ENCODE assay signal across 9 cellular contexts in genomic region chr19:36973844-36974195, GRCh38. TPM values are rescaled to one million over a fixed set of nuclear protein-coding genes. Genes with fewer than 3 reads are reported as not detected.
DNase-seq lines count a peak whose midpoint lies in the region; ATAC-seq and TF ChIP-seq lines count a peak whose summit lies in the region.
"Had no signal": no experiment of that assay in that cellular context is flagged by ENCODE, and none has a peak within 500 bp of the region (broad histone marks: within the 10 kb centered on the region; RNA-seq: fewer than 3 reads in every experiment).

No MANE protein-coding gene starts in this region.

- H3K36me3 ChIP-seq in MG63 = no peaks in the 10 kb centered on the region

- peak; percentile 20 for ATAC-seq in HG03460 (IDR thresholded peaks at IDR 0.05; ENCODE audit: unreplicated experiment)
- ATAC-seq in natural killer cell = peak in 1 of 3 donors; percentile 2
- ATAC-seq in HG02870 (IDR thresholded peaks at IDR 0.05; ENCODE audit: unreplicated experiment) = no peak
- no peak for ATAC-seq in HG03108 (IDR thresholded peaks at IDR 0.05; ENCODE audit: unreplicated experiment)

- H3K27ac Mint-ChIP-seq in natural killer cell = peak overlapping the region; percentile 95 to 99

- POLR2A ChIA-PET in RWPE1 (lab: Yijun Ruan, JAX; ENCODE audit: low non-redundant PET) = no interaction called here

- peaks cover 2% of the 10 kb centered on the region; the same call in 1 of the 2 replicates for H3K9me3 ChIP-seq in MG63

- H3K27ac ChIP-seq in dorsolateral prefrontal cortex = peak overlapping the region in 43 of 59 donors; percentile 11 to 93 (median 84)
- no peak overlapping the region for H3K27ac ChIP-seq in RWPE1

- intact Hi-C loops in dorsolateral prefrontal cortex (cut with DNase I) (loop anchor here (1.0 to 5.0 kb wide), 5 partner anchors 103 to 398 kb away; partner anchors contain the start of genes ZNF383 (in 2 of the 2), ZNF420 (in 1 of the 2) and ZNF527 (in 1 of the 2)), natural killer cell (cut with micrococcal nuclease) (loop anchor here (2.0 kb wide), 2 partner anchors 57 to 595 kb away; partner anchors contain the start of genes ZFP14, ZNF568 and ZNF829)

- H3K27me3 ChIP-seq in dorsolateral prefrontal cortex = no peaks in the 10 kb centered on the region
- H3K27me3 ChIP-seq in MG63 = no peaks in the 10 kb centered on the region

- H3K4me3 ChIP-seq in dorsolateral prefrontal cortex = peak overlapping the region; percentile 50 to 91 (median 79)
- no peak overlapping the region for H3K4me3 ChIP-seq in MG63

- CTCF ChIA-PET in RWPE1 (lab: Yijun Ruan, JAX) = no interaction called here

- H3K27me3 Mint-ChIP-seq in natural killer cell (ENCODE audit: low read depth in 2 of 2) = no peaks in the 10 kb centered on the region

- H3K36me3 Mint-ChIP-seq in natural killer cell = peaks cover 14% of the 10 kb centered on the region

- TF ChIP-seq CTCF in dorsolateral prefrontal cortex (IDR thresholded peaks at IDR 0.05 in 54 of 56, conservative IDR thresholded peaks at IDR 0.05 in 2 of 56; ENCODE audit: low read depth in 1 of 56, partially characterized antibody in 56 of 56) (no peak), natural killer cell (IDR thresholded peaks at IDR 0.05) (no peak), RWPE1 (conservative IDR thresholded peaks at IDR 0.05; ENCODE audit: low read depth) (no peak)

- H3K4me3 Mint-ChIP-seq in natural killer cell = peak overlapping the region; percentile 100

- no peaks in the 10 kb centered on the region for H3K9me3 Mint-ChIP-seq in natural killer cell

- DNase-seq in AG08396 (ENCODE audit: low spot score) (peak; percentile 8), dorsolateral prefrontal cortex (no peak), natural killer cell (no peak), MG63 (no peak), RWPE1 (ENCODE audit: low spot score) (no peak)
- DNase-seq: cortex of kidney had no signal

- peaks cover 16 to 20% of the 10 kb centered on the region in 2 donors for H3K4me1 Mint-ChIP-seq in natural killer cell

RNA-seq across cellular contexts. Expression of gene ZNF568, which starts 57.7 kb away (rescaled TPM):
- total RNA-seq in dorsolateral prefrontal cortex (10 to 100 TPM; 17.6 to 31.2 (median 23.0) TPM), natural killer cell (10 to 100 TPM in 2 of 3 donors, 1 to 10 TPM in 1; 9.4 to 15.5 (median 15.3) TPM)
- total RNA-seq in MG63 (2014; rRNA removed; shearing (Covaris generic); ENCODE audit: low replicate concordance) = 0.63 TPM in 1 of 2 replicates, not detected in the other

RNA-seq across cellular contexts. Expression of gene ZNF829, which starts 57.7 kb away (rescaled TPM):
- total RNA-seq in dorsolateral prefrontal cortex (1 to 10 TPM; 3.1 to 8.6 (median 4.9) TPM), natural killer cell (1 to 10 TPM; 5.5 to 7.6 (median 5.5) TPM)
- total RNA-seq in MG63 (2014; rRNA removed; shearing (Covaris generic); ENCODE audit: low replicate concordance) = 0.03 and 0.25 TPM in 2 replicates
